ENCODE assay signal across 23 cellular contexts in the genomic region with DNA sequence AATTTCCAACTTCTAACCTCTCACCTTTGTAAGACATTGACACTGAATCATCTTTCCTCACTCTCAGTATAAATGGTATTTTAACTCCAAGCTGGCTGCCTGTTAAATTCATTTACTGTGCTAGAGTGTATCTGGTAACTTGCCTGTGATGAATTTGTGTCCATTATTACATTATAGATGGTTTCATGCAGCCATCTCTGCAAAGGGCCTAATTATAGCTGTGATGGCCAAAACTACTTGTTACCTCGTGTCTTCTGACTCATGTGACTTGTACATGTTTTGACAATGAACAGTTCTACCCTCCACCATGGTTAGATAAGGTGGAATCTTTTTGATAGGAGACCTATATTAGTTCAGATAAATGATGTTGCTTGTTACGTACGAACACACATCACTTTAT.
A peak's percentile ranks its signal among the peaks of the same experiment; 100 is the strongest.
DNase-seq lines count a peak whose midpoint lies in the region; ATAC-seq, FAIRE-seq and TF ChIP-seq lines count a peak whose summit lies in the region.
"Had no signal": no experiment of that assay in that cellular context is flagged by ENCODE, and none has a peak within 500 bp of the region (broad histone marks: within the 10 kb centered on the region; RNA-seq: fewer than 3 reads in every experiment).

No MANE protein-coding gene starts in this region.

- no peak for FAIRE-seq in D721Med (lab: Jason Lieb, UNC)
- FAIRE-seq: A549, G401.6, GM12892, GM19239, H1 had no signal

- TF ChIP-seq RAD21 in SK-N-SH (IDR thresholded peaks at IDR 0.05; ENCODE audit: low read length), result no peak; the same call in 1 of the 2 replicates

- CTCF ChIA-PET in SK-N-SH (lab: Yijun Ruan, JAX), result interaction anchor here (0.9 to 3.6 kb wide), 7 partner anchors 10 to 133 kb away, joined by 3 to 15 read pairs (median 7); no protein-coding TSS in a partner anchor

- TF ChIP-seq CTCF in BE2C (IDR thresholded peaks at IDR 0.05; ENCODE audit: low read depth, low read length), result no peak
- no peak for TF ChIP-seq CTCF in SK-N-SH (IDR thresholded peaks at IDR 0.05)
- TF ChIP-seq CTCF in D721Med (IDR thresholded peaks at IDR 0.05; ENCODE audit: insufficient read depth, missing control alignments), result no peak

- no peaks in the 10 kb centered on the region for H4K20me1 ChIP-seq in SK-N-SH (ENCODE audit: insufficient read depth)

- no peak for ATAC-seq in GM18520 (IDR thresholded peaks at IDR 0.05; ENCODE audit: unreplicated experiment)
- ATAC-seq: A549 had no signal

- peaks cover 33% of the 10 kb centered on the region for H3K4me1 ChIP-seq in BE2C
- H3K4me1 ChIP-seq in SK-N-SH (ENCODE audit: control insufficient read depth in 1 of 2, insufficient read depth in 2 of 2, low read depth in 1 of 2, low read length in 1 of 2), result no peaks in the 10 kb centered on the region; a peak in 1 of 4 replicates
- H3K4me1 ChIP-seq: A549 had no signal

- no peaks in the 10 kb centered on the region for H3K79me2 ChIP-seq in SK-N-SH (ENCODE audit: insufficient read depth)

- peak in 1 of 2 experiments; percentile 61; a peak in 1 of 4 replicates for TF ChIP-seq EP300 in SK-N-SH (IDR thresholded peaks at IDR 0.05; ENCODE audit: borderline replicate concordance in 1 of 2, low read depth in 1 of 2, low read length in 1 of 2)

- H2AFZ ChIP-seq in SK-N-SH (ENCODE audit: low read depth), result no peak overlapping the region
- H2AFZ ChIP-seq: GM23248 had no signal

- no peaks in the 10 kb centered on the region for H3F3A ChIP-seq in SK-N-SH (replicated peaks; ENCODE audit: insufficient read depth)

- H3K9me3 ChIP-seq in BE2C (no peaks in the 10 kb centered on the region), SK-N-SH (peaks cover 5% of the 10 kb centered on the region; the same call in 1 of the 2 replicates)
- H3K9me3 ChIP-seq: A549 had no signal

- DNase-seq in BE2C, result peak; percentile 36
- DNase-seq in SK-N-SH, result peak; percentile 51
- peak; percentile 15 for DNase-seq in left kidney (ENCODE audit: low read depth, low spot score)
- DNase-seq in NCI-H82 (lab: John Stamatoyannopoulos, UW), result no peak
- DNase-seq in D721Med (ENCODE audit: insufficient read length, low spot score), result no peak
- DNase-seq: 8988T; ACHN; AML-193; C1 segment of cervical spinal cord; Calu3; CD4-positive, alpha-beta memory T cell; COR-L47; DMS153; DND-41; GM23248; H7; HCEC 1CT had no signal

- H3K27ac ChIP-seq in SK-N-SH (ENCODE audit: low read depth in 2 of 2, low read length in 1 of 2), result no peak overlapping the region; a peak in 1 of 4 replicates
- H3K27ac ChIP-seq: A549, GM23248 had no signal

- no peak overlapping the region for H3K4me2 ChIP-seq in SK-N-SH
- H3K4me2 ChIP-seq: A549 had no signal

- POLR2A ChIA-PET in SK-N-SH (lab: Yijun Ruan, JAX), result no interaction called here

- H3K27me3 ChIP-seq in BE2C (no peaks in the 10 kb centered on the region), SK-N-SH (ENCODE audit: insufficient read depth) (no peaks in the 10 kb centered on the region)

- H3K4me3 ChIP-seq in BE2C (ENCODE audit: low read depth, low read length), result no peak overlapping the region
- H3K4me3 ChIP-seq in SK-N-SH (ENCODE audit: low read depth in 2 of 2, low read length in 1 of 2), result no peak overlapping the region
- H3K4me3 ChIP-seq: A549, GM23248 had no signal

- H3K36me3 ChIP-seq in BE2C (no peaks in the 10 kb centered on the region), SK-N-SH (replicated peaks in 1 of 2; ENCODE audit: control insufficient read depth in 1 of 2, insufficient read depth in 2 of 2, low read length in 1 of 2) (no peaks in the 10 kb centered on the region)

- H3K9ac ChIP-seq in SK-N-SH, result no peak overlapping the region
- H3K9ac ChIP-seq: GM23248 had no signal

- no peaks in the 10 kb centered on the region for H3K9me2 ChIP-seq in SK-N-SH

- WGBS in SK-N-SH (ENCODE audit: low lambda C conversion rate), result 13% methylated on average over 3 of the region's 3 CpGs

TF ChIP-seq in SK-N-SH, 30 proteins besides CTCF, POLR2A, EP300 and RAD21 (continues in another document):
- no peak for TF ChIP-seq MEF2A (IDR thresholded peaks at IDR 0.05; ENCODE audit: borderline replicate concordance, low read depth)
- TF ChIP-seq RCOR1 (IDR thresholded peaks at IDR 0.05; ENCODE audit: low read length), result peak; percentile 71; the same call in 1 of the 2 replicates
- TF ChIP-seq SMC3 (IDR thresholded peaks at IDR 0.05; ENCODE audit: low read depth, low read length), result no peak
- TF ChIP-seq, protein P1, sequence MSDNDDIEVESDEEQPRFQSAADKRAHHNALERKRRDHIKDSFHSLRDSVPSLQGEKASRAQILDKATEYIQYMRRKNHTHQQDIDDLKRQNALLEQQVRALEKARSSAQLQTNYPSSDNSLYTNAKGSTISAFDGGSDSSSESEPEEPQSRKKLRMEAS (IDR thresholded peaks at IDR 0.05; ENCODE audit: low read depth), result no peak
- TF ChIP-seq, protein P2, sequence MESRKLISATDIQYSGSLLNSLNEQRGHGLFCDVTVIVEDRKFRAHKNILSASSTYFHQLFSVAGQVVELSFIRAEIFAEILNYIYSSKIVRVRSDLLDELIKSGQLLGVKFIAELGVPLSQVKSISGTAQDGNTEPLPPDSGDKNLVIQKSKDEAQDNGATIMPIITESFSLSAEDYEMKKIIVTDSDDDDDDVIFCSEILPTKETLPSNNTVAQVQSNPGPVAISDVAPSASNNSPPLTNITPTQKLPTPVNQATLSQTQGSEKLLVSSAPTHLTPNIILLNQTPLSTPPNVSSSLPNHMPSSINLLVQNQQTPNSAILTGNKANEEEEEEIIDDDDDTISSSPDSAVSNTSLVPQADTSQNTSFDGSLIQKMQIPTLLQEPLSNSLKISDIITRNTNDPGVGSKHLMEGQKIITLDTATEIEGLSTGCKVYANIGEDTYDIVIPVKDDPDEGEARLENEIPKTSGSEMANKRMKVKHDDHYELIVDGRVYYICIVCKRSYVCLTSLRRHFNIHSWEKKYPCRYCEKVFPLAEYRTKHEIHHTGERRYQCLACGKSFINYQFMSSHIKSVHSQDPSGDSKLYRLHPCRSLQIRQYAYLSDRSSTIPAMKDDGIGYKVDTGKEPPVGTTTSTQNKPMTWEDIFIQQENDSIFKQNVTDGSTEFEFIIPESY (IDR thresholded peaks at IDR 0.05; ENCODE audit: borderline replicate concordance, low read depth), result no peak
- TF ChIP-seq POLR2AphosphoS5 (IDR thresholded peaks at IDR 0.05; ENCODE audit: low read depth, low read length), result no peak
- TF ChIP-seq MXI1 (IDR thresholded peaks at IDR 0.05; ENCODE audit: low read depth, low read length), result peak; percentile 40; the same call in 1 of the 2 replicates
- TF ChIP-seq RFX5 (IDR thresholded peaks at IDR 0.05; ENCODE audit: low read length), result no peak
- TF ChIP-seq FOXM1 (IDR thresholded peaks at IDR 0.05; ENCODE audit: low read depth), result no peak
- peak; percentile 86 for TF ChIP-seq FOXJ3 (CRISPR knock-in tag; IDR thresholded peaks at IDR 0.05)
- TF ChIP-seq GABPA (IDR thresholded peaks at IDR 0.05; ENCODE audit: low read depth), result no peak
- TF ChIP-seq, protein P3, sequence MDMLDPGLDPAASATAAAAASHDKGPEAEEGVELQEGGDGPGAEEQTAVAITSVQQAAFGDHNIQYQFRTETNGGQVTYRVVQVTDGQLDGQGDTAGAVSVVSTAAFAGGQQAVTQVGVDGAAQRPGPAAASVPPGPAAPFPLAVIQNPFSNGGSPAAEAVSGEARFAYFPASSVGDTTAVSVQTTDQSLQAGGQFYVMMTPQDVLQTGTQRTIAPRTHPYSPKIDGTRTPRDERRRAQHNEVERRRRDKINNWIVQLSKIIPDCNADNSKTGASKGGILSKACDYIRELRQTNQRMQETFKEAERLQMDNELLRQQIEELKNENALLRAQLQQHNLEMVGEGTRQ (IDR thresholded peaks at IDR 0.05; ENCODE audit: borderline replicate concordance, low read depth, low read length), result no peak
- TF ChIP-seq, protein P4, sequence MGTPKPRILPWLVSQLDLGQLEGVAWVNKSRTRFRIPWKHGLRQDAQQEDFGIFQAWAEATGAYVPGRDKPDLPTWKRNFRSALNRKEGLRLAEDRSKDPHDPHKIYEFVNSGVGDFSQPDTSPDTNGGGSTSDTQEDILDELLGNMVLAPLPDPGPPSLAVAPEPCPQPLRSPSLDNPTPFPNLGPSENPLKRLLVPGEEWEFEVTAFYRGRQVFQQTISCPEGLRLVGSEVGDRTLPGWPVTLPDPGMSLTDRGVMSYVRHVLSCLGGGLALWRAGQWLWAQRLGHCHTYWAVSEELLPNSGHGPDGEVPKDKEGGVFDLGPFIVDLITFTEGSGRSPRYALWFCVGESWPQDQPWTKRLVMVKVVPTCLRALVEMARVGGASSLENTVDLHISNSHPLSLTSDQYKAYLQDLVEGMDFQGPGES (IDR thresholded peaks at IDR 0.05; ENCODE audit: low read depth, low read length), result no peak
- no peak for TF ChIP-seq FOSL2 (IDR thresholded peaks at IDR 0.05; ENCODE audit: borderline replicate concordance, low read depth)
- TF ChIP-seq, protein P5, sequence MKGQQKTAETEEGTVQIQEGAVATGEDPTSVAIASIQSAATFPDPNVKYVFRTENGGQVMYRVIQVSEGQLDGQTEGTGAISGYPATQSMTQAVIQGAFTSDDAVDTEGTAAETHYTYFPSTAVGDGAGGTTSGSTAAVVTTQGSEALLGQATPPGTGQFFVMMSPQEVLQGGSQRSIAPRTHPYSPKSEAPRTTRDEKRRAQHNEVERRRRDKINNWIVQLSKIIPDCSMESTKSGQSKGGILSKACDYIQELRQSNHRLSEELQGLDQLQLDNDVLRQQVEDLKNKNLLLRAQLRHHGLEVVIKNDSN (IDR thresholded peaks at IDR 0.05; ENCODE audit: borderline replicate concordance, low read depth), result no peak
- TF ChIP-seq JUND (IDR thresholded peaks at IDR 0.05), result no peak
- no peak for TF ChIP-seq ELF1 (IDR thresholded peaks at IDR 0.05)
- no peak for TF ChIP-seq TCF12 (IDR thresholded peaks at IDR 0.05)
- peak; percentile 84 for TF ChIP-seq GATA2 (CRISPR knock-in tag; IDR thresholded peaks at IDR 0.05)
- no peak for TF ChIP-seq RXRA (IDR thresholded peaks at IDR 0.05; ENCODE audit: borderline replicate concordance, low read depth)

Comparison
In these comparisons a context has a peak if more than half of its experiments do, and no peak if none do; other contexts are left out.
1. DNase-seq: peak in BE2C (single experiment), SK-N-SH (single experiment) and left kidney (single experiment); none in NCI-H82 (single experiment) and D721Med (single experiment).